In the genomic region with DNA sequence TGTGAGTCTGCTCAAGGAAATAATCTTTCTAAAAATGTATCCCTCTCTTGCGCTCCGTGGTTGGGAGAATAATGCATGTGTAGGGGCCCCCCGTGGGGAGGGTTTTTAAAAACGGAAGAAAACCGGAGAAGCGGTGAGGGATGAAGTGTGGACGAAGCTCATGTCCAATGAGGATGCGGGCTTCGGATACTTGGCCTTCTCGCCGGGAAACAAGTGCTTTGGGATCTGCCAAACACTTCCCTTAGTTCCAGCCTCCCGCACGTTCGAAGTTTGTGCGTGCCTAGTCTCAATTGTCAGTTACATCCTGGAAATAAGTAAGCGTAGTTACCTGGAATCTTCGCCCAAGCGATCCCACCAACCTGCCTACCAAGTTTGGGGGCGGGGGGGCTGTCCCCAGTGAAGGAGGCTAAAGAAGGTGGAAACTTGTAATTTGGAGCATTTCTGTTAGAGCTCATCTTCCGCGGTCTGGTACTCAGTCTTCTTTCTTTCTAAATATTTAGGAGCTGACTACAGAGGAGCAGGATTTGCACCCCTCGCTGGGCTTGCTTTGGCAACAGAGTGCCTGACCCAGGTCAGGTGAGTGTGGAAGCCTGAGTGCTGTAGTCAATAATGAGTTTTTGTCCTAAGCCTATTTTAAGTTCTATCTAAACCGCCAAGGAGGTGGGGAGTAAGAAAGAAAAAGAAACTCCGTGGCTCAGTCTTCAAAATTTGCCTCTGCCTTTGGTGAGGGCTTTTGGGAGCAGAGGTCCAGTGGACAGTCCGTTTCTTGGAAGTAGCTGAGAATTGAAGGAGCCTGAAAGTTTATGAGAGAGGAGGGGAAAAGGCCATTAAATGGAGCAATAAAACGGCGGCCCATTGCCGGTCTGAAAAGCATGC, we compare ENCODE assay signal across 8 cellular contexts. TPM values are rescaled to one million over a fixed set of nuclear protein-coding genes. Genes with fewer than 3 reads are reported as not detected.
DNase-seq lines count a peak whose midpoint lies in the region; ATAC-seq lines count a peak whose summit lies in the region.

No MANE protein-coding gene starts in this region.

- H3K27ac Mint-ChIP-seq in T-helper 2 cell treated with Interferon-gamma antibody and Interleukin-4, amounts not matched to agents 5 μg/mL and 100 μg/mL, for 36 hours = peak overlapping the region; percentile 85
- H3K27ac Mint-ChIP-seq in effector memory CD8-positive, alpha-beta T cell = peak overlapping the region; percentile 91 to 95

- intact Hi-C loops in aorta (cut with DNase I) = loop anchor here (2.0 to 10.0 kb wide), 9 partner anchors 57 to 143 kb away; no protein-coding TSS in a partner anchor

- ATAC-seq in effector memory CD8-positive, alpha-beta T cell (replicated peaks) = no peak
- ATAC-seq in aorta (ENCODE audit: low FRiP score) = peak; percentile 2

- H3K9me3 ChIP-seq in mucosa of rectum (ENCODE audit: control insufficient read depth in 2 of 2, low read length in 2 of 2) = no peaks in the 10 kb centered on the region
- H3K9me3 ChIP-seq in aorta (ENCODE audit: control insufficient read depth, low read length) = no peaks in the 10 kb centered on the region

- H3K27me3 ChIP-seq in mucosa of rectum (ENCODE audit: control insufficient read depth in 2 of 2, insufficient read depth in 2 of 2, low read length in 2 of 2) (peaks cover 0 to 2% of the 10 kb centered on the region in 2 donors), aorta (ENCODE audit: control insufficient read depth in 1 of 2, insufficient read depth in 2 of 2, low read length in 1 of 2) (no peaks in the 10 kb centered on the region)

- no peaks in the 10 kb centered on the region for H3K9me3 Mint-ChIP-seq in T-helper 2 cell treated with Interferon-gamma antibody and Interleukin-4, amounts not matched to agents 5 μg/mL and 100 μg/mL, for 36 hours
- no peaks in the 10 kb centered on the region for H3K9me3 Mint-ChIP-seq in effector memory CD8-positive, alpha-beta T cell

- WGBS in aorta, 2 donors = 0% methylated on average over 28 of the region's 28 CpGs

- peak overlapping the region; percentile 77 to 89 for H3K4me3 ChIP-seq in mucosa of rectum (ENCODE audit: low read length in 2 of 2)
- H3K4me3 ChIP-seq in aorta (ENCODE audit: low read length in 2 of 2) = peak overlapping the region; percentile 86 to 87

- H3K4me3 Mint-ChIP-seq in T-helper 2 cell treated with Interferon-gamma antibody and Interleukin-4, amounts not matched to agents 5 μg/mL and 100 μg/mL, for 36 hours = peak overlapping the region; percentile 93
- peak overlapping the region; percentile 94 to 96 for H3K4me3 Mint-ChIP-seq in effector memory CD8-positive, alpha-beta T cell

- H3K27ac ChIP-seq in mucosa of rectum (ENCODE audit: low read depth in 2 of 2, low read length in 2 of 2) (peak overlapping the region; percentile 2), aorta (ENCODE audit: low read depth in 1 of 2, low read length in 2 of 2) (peak overlapping the region; percentile 7 to 48)

- H3K4me1 ChIP-seq in mucosa of rectum (ENCODE audit: control insufficient read depth in 2 of 2, insufficient read depth in 2 of 2, low read length in 2 of 2) = peaks cover 5 to 11% of the 10 kb centered on the region in 2 donors
- no peaks in the 10 kb centered on the region for H3K4me1 ChIP-seq in aorta (ENCODE audit: control insufficient read depth in 1 of 2, insufficient read depth in 2 of 2, low read length in 2 of 2)

- H3K27me3 Mint-ChIP-seq in T-helper 2 cell treated with Interferon-gamma antibody and Interleukin-4, amounts not matched to agents 5 μg/mL and 100 μg/mL, for 36 hours (ENCODE audit: low read depth) = peaks cover 23% of the 10 kb centered on the region
- H3K27me3 Mint-ChIP-seq in effector memory CD8-positive, alpha-beta T cell = no peaks in the 10 kb centered on the region

- H3K4me1 Mint-ChIP-seq in T-helper 2 cell treated with Interferon-gamma antibody and Interleukin-4, amounts not matched to agents 5 μg/mL and 100 μg/mL, for 36 hours (ENCODE audit: low read depth) = peaks cover 33% of the 10 kb centered on the region
- peaks cover 39 to 45% of the 10 kb centered on the region in 2 donors for H3K4me1 Mint-ChIP-seq in effector memory CD8-positive, alpha-beta T cell (ENCODE audit: low read depth in 2 of 2)

- no peaks in the 10 kb centered on the region for H3K36me3 ChIP-seq in mucosa of rectum (ENCODE audit: control insufficient read depth in 2 of 2, insufficient read depth in 2 of 2, low read length in 2 of 2)
- no peaks in the 10 kb centered on the region for H3K36me3 ChIP-seq in aorta (ENCODE audit: control insufficient read depth in 1 of 2, insufficient read depth in 2 of 2, low read length in 1 of 2)

- H3K9ac ChIP-seq in mucosa of rectum (ENCODE audit: low read depth in 1 of 2, low read length in 2 of 2) = peak overlapping the region; percentile 9 to 61

- peak; percentile 35 for DNase-seq in stimulated activated CD4-positive, alpha-beta T cell treated with anti-CD3 and anti-CD28 coated beads, Interleukin-15, amount 100 ng/mL, for 24 hours
- DNase-seq in stimulated activated CD4-positive, alpha-beta T cell treated with anti-CD3 and anti-CD28 coated beads, Interleukin-4, amount 100 ng/mL, for 1 hour = no peak
- peak; percentile 26 for DNase-seq in T-helper 2 cell treated with Interferon-gamma antibody and Interleukin-4, amounts not matched to agents 5 μg/mL and 100 μg/mL, for 36 hours (ENCODE audit: low spot score)
- no peak for DNase-seq in effector memory CD8-positive, alpha-beta T cell
- DNase-seq in aorta (peak in 1 of 2 donors; percentile 51), NCI-H2171 (lab: John Stamatoyannopoulos, UW) (no peak), HT-29 (ENCODE audit: low spot score) (no peak)

- H3K36me3 Mint-ChIP-seq in T-helper 2 cell treated with Interferon-gamma antibody and Interleukin-4, amounts not matched to agents 5 μg/mL and 100 μg/mL, for 36 hours (ENCODE audit: low read depth) = peaks cover 15% of the 10 kb centered on the region
- peaks cover 28% of the 10 kb centered on the region for H3K36me3 Mint-ChIP-seq in effector memory CD8-positive, alpha-beta T cell (ENCODE audit: insufficient read depth)

RNA-seq across cellular contexts. Expression of gene ITPR1, which starts 1.0 kb away (rescaled TPM):
- total RNA-seq in aorta = 100 to 1,000 TPM; 227 to 294 TPM
- 10 to 100 TPM; 30.7 to 71.3 TPM for polyA plus RNA-seq in aorta
- 3.6 and 5.1 TPM in 2 replicates for total RNA-seq in HT-29 (2014; rRNA removed; shearing (Covaris generic))

RNA-seq across cellular contexts. Expression of gene SUMF1, which starts 27.1 kb away (rescaled TPM):
- 10 to 100 TPM; 26.5 to 35.8 TPM for total RNA-seq in aorta
- 10 to 100 TPM; 23.3 to 30.4 TPM for polyA plus RNA-seq in aorta
- 17.5 and 21.8 TPM in 2 replicates for total RNA-seq in HT-29 (2014; rRNA removed; shearing (Covaris generic))

Comparison
In these comparisons a context has a peak if more than half of its experiments do, and no peak if none do; other contexts are left out.
1. DNase-seq: peak in stimulated activated CD4-positive, alpha-beta T cell treated with anti-CD3 and anti-CD28 coated beads, Interleukin-15, amount 100 ng/mL, for 24 hours (single experiment) and T-helper 2 cell treated with Interferon-gamma antibody and Interleukin-4, amounts not matched to agents 5 μg/mL and 100 μg/mL, for 36 hours (single experiment); none in stimulated activated CD4-positive, alpha-beta T cell treated with anti-CD3 and anti-CD28 coated beads, Interleukin-4, amount 100 ng/mL, for 1 hour (single experiment), effector memory CD8-positive, alpha-beta T cell (0 of 3), NCI-H2171 (single experiment) and HT-29 (single experiment).
2. RNA of gene ITPR1, which starts 1.0 kb away (total RNA-seq): 227 to 294 TPM in aorta; 3.6 to 5.1 TPM in HT-29; every median in the first group is over 10 times any median in the second.